ENCODE assay signal across 1 cellular context in genomic region chr21:42569732-42570301, GRCh38.
TF ChIP-seq lines count a peak whose summit lies in the region.

No MANE protein-coding gene starts in this region.

TF ChIP-seq in GM12878, 131 proteins besides CTCF, POLR2A, EP300 and RAD21:
- TF ChIP-seq CEBPZ (IDR thresholded peaks at IDR 0.05; ENCODE audit: low read depth, low read length) = no peak
- TF ChIP-seq MEF2A (IDR thresholded peaks at IDR 0.05; ENCODE audit: insufficient read depth, low read depth, low read length) = no peak
- TF ChIP-seq BRCA1 (IDR thresholded peaks at IDR 0.05; ENCODE audit: low read depth, low read length) = no peak
- TF ChIP-seq JUND (IDR thresholded peaks at IDR 0.05; ENCODE audit: low read depth, low read length) = no peak
- TF ChIP-seq STAT3 (IDR thresholded peaks at IDR 0.05; ENCODE audit: low read depth, low read length) = no peak
- no peak for TF ChIP-seq BMI1 (IDR thresholded peaks at IDR 0.05; ENCODE audit: borderline replicate concordance)
- TF ChIP-seq, protein P1, sequence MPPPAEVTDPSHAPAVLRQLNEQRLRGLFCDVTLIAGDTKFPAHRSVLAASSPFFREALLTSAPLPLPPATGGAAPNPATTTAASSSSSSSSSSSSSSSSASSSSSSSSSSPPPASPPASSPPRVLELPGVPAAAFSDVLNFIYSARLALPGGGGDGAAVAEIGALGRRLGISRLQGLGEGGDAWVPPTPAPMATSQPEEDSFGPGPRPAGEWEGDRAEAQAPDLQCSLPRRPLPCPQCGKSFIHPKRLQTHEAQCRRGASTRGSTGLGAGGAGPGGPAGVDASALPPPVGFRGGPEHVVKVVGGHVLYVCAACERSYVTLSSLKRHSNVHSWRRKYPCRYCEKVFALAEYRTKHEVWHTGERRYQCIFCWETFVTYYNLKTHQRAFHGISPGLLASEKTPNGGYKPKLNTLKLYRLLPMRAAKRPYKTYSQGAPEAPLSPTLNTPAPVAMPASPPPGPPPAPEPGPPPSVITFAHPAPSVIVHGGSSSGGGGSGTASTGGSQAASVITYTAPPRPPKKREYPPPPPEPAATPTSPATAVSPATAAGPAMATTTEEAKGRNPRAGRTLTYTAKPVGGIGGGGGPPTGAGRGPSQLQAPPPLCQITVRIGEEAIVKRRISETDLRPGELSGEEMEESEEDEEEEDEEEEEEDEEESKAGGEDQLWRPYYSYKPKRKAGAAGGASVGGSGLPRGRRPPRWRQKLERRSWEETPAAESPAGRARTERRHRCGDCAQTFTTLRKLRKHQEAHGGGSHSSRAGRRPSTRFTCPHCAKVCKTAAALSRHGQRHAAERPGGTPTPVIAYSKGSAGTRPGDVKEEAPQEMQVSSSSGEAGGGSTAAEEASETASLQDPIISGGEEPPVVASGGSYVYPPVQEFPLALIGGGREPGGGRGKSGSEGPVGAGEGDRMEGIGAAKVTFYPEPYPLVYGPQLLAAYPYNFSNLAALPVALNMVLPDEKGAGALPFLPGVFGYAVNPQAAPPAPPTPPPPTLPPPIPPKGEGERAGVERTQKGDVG (CRISPR knock-in tag; IDR thresholded peaks at IDR 0.05) = no peak
TF ChIP-seq in GM12878: peak in this region for 0.
